Comparison of ENCODE assay signal across 9 cellular contexts in genomic region chr11:14537134-14537599, GRCh38. TPM values are rescaled to one million over a fixed set of nuclear protein-coding genes. Genes with fewer than 3 reads are reported as not detected.
DNase-seq lines count a peak whose midpoint lies in the region; ATAC-seq and TF ChIP-seq lines count a peak whose summit lies in the region.
"Had no signal": no experiment of that assay in that cellular context is flagged by ENCODE, and none has a peak within 500 bp of the region (broad histone marks: within the 10 kb centered on the region; RNA-seq: fewer than 3 reads in every experiment).

No MANE protein-coding gene starts in this region.

- WGBS in ovary, 3 donors, result 12 to 17% (median 13%) methylated on average over 5 of the region's 5 CpGs

- no peak for TF ChIP-seq POLR2A in ovary (IDR thresholded peaks at IDR 0.05)

- no peak overlapping the region for H3K27ac ChIP-seq in ovary

- TF ChIP-seq CTCF in AG10803 (conservative IDR thresholded peaks at IDR 0.05; ENCODE audit: low read length) (peak; percentile 84), GM12874 (IDR thresholded peaks at IDR 0.05; ENCODE audit: insufficient read depth, low read depth, low read length) (peak; percentile 64), epithelial cell of esophagus (IDR thresholded peaks at IDR 0.05; ENCODE audit: insufficient read depth, low read depth, low read length, missing control alignments) (peak; percentile 73), ovary (IDR thresholded peaks at IDR 0.05) (peak in 2 of 3 donors; percentile 44 to 46)

- H3K9me3 ChIP-seq in ovary, result no peaks in the 10 kb centered on the region

- TF ChIP-seq EP300 in ovary (IDR thresholded peaks at IDR 0.05), result no peak

- H3K4me3 ChIP-seq in AG10803 (ENCODE audit: low read length) (no peak overlapping the region), epithelial cell of esophagus (ENCODE audit: low read length) (no peak overlapping the region), ovary (no peak overlapping the region)
- H3K4me3 ChIP-seq: skin epidermis had no signal

- H3K27me3 ChIP-seq in ovary, result no peaks in the 10 kb centered on the region

- peaks cover 2% of the 10 kb centered on the region for H3K4me1 ChIP-seq in ovary (ENCODE audit: insufficient read depth)

- intact Hi-C loops in ovary (cut with DNase I), result loop anchor here in 1 of 4 donors (10.0 kb wide), 1 partner anchor 368 kb away; no protein-coding TSS in a partner anchor

- DNase-seq in AG10803 (ENCODE audit: low read depth), result peak; percentile 8
- peak; percentile 35 for DNase-seq in NCI-H2227 (lab: John Stamatoyannopoulos, UW; ENCODE audit: unreplicated experiment)
- peak; percentile 20 to 43 for DNase-seq in activated CD4-positive, alpha-beta T cell treated with anti-CD3 and anti-CD28 coated beads, Interleukin-2, amount 50 U/mL, for 4 hours
- DNase-seq in epithelial cell of esophagus (ENCODE audit: low read depth), result peak; percentile 22
- peak in 1 of 5 donors; percentile 22 for DNase-seq in ovary

- peak; percentile 72 for ATAC-seq in HG02798 (IDR thresholded peaks at IDR 0.05; ENCODE audit: poor library complexity, unreplicated experiment)
- ATAC-seq in HG03439 (IDR thresholded peaks at IDR 0.05; ENCODE audit: unreplicated experiment), result no peak

- no peaks in the 10 kb centered on the region for H3K36me3 ChIP-seq in ovary

RNA-seq across cellular contexts. Expression of gene PSMA1, which starts 17.0 kb away (rescaled TPM):
- 100 to 1,000 TPM in 3 of 7 donors, 10 to 100 TPM in 4; 67.1 to 112 (median 96.3) TPM for total RNA-seq in ovary
- polyA plus RNA-seq in ovary, result 100 to 1,000 TPM in 1 of 2 donors, 10 to 100 TPM in 1; 94.0 to 134 TPM

RNA-seq across cellular contexts. Expression of gene COPB1, which starts 37.6 kb away (rescaled TPM):
- total RNA-seq in ovary, result 10 to 100 TPM; 64.2 to 81.5 (median 74.0) TPM
- polyA plus RNA-seq in ovary, result 10 to 100 TPM; 43.7 to 57.9 TPM
